In genomic region chr7:74256446-74257408, GRCh38 we compare ENCODE assay signal across 9 cellular contexts. TPM values are rescaled to one million over a fixed set of nuclear protein-coding genes. Genes with fewer than 3 reads are reported as not detected.
DNase-seq lines count a peak whose midpoint lies in the region; ATAC-seq and TF ChIP-seq lines count a peak whose summit lies in the region.
"Had no signal": no experiment of that assay in that cellular context is flagged by ENCODE, and none has a peak within 500 bp of the region (broad histone marks: within the 10 kb centered on the region; RNA-seq: fewer than 3 reads in every experiment).

No MANE protein-coding gene starts in this region.

- peak overlapping the region; percentile 94 for H3K4me2 ChIP-seq in osteoblast (ENCODE audit: insufficient read depth, low read length)

- no peaks in the 10 kb centered on the region for H3K27me3 Mint-ChIP-seq in CD4-positive, alpha-beta memory T cell

- H3K4me3 Mint-ChIP-seq in CD4-positive, alpha-beta memory T cell: peak overlapping the region in 7 of 8 donors; percentile 29 to 67 (median 51)

- H3K4me1 ChIP-seq in CD4-positive, alpha-beta memory T cell (ENCODE audit: insufficient read depth, low read length): peaks cover 22% of the 10 kb centered on the region
- H3K4me1 ChIP-seq in osteoblast (ENCODE audit: insufficient read depth, low read length): peaks cover 29% of the 10 kb centered on the region

- peak overlapping the region; percentile 51 for H2AFZ ChIP-seq in osteoblast (ENCODE audit: low read length)

- H4K20me1 ChIP-seq in osteoblast (ENCODE audit: insufficient read depth, low read length): no peaks in the 10 kb centered on the region

- CTCF ChIA-PET in CD4-positive, alpha-beta memory T cell (lab: Charles Lee; ENCODE audit: partially characterized antibody): interaction anchor here (1.0 kb wide), 1 partner anchor 51 kb away, joined by 3 read pairs; no protein-coding TSS in a partner anchor

- no peak for TF ChIP-seq CTCF in osteoblast (IDR thresholded peaks at IDR 0.05; ENCODE audit: extremely low read depth, low read depth, low read length)
- no peak for TF ChIP-seq CTCF in GM10266 (IDR thresholded peaks at IDR 0.05; ENCODE audit: control insufficient read depth, insufficient read depth, low read depth, missing control alignments)

- H3K27ac Mint-ChIP-seq in CD4-positive, alpha-beta memory T cell: peak overlapping the region; percentile 25 to 95 (median 61)

- H3K79me2 ChIP-seq in osteoblast (ENCODE audit: insufficient read depth, low read length): peaks cover 19% of the 10 kb centered on the region

- no peak for DNase-seq in CD4-positive, alpha-beta memory T cell
- peak; percentile 9 for DNase-seq in NAMALWA (ENCODE audit: low spot score)
- peak; percentile 95 for DNase-seq in osteoblast (ENCODE audit: insufficient read length, low spot score, missing footprints)
- DNase-seq in GM10266 (ENCODE audit: extremely low spot score): no peak
- no peak for DNase-seq in activated CD4-positive, alpha-beta T cell treated with anti-CD3 and anti-CD28 coated beads for 48 hours

- no peak overlapping the region for H3K4me3 ChIP-seq in CD4-positive, alpha-beta memory T cell (ENCODE audit: low read length in 2 of 2)
- peak overlapping the region; percentile 44 for H3K4me3 ChIP-seq in osteoblast (ENCODE audit: insufficient read depth, low read length)

- no peak overlapping the region for H3K27ac ChIP-seq in CD4-positive, alpha-beta memory T cell (ENCODE audit: low read depth, low read length)
- H3K27ac ChIP-seq in cingulate gyrus (ENCODE audit: low read depth, low read length) (peak overlapping the region; percentile 2), osteoblast (ENCODE audit: low read depth, low read length) (peak overlapping the region; percentile 98)
- H3K27ac ChIP-seq: HL-60 had no signal

- H3K27me3 ChIP-seq in CD4-positive, alpha-beta memory T cell (ENCODE audit: insufficient read depth, low read length): no peaks in the 10 kb centered on the region
- H3K27me3 ChIP-seq in osteoblast (ENCODE audit: insufficient read depth, low read length): no peaks in the 10 kb centered on the region

- intact Hi-C loops in CD4-positive, alpha-beta memory T cell (cut with micrococcal nuclease): no loop called here

- H3K4me1 Mint-ChIP-seq in CD4-positive, alpha-beta memory T cell: peaks cover 11 to 31% (median 19%) of the 10 kb centered on the region in 4 donors

- ATAC-seq in HG02678 (IDR thresholded peaks at IDR 0.05; ENCODE audit: unreplicated experiment) (no peak), GM19324 (IDR thresholded peaks at IDR 0.05; ENCODE audit: low FRiP score, unreplicated experiment) (no peak)

- no peaks in the 10 kb centered on the region for H3K9me3 Mint-ChIP-seq in CD4-positive, alpha-beta memory T cell

- POLR2A ChIA-PET in CD4-positive, alpha-beta memory T cell (lab: Charles Lee; ENCODE audit: partially characterized antibody): interaction anchor here (0.6 kb wide), 1 partner anchor 1635 kb away, joined by 4 read pairs; no protein-coding TSS in a partner anchor

- H3K36me3 Mint-ChIP-seq in CD4-positive, alpha-beta memory T cell: peaks cover 4 to 10% of the 10 kb centered on the region in 2 donors

- H3K36me3 ChIP-seq in CD4-positive, alpha-beta memory T cell (ENCODE audit: insufficient read depth, low read length): no peaks in the 10 kb centered on the region
- H3K36me3 ChIP-seq in osteoblast (ENCODE audit: insufficient read depth, low read length): no peaks in the 10 kb centered on the region

- H3K9me3 ChIP-seq in CD4-positive, alpha-beta memory T cell (ENCODE audit: control insufficient read depth in 1 of 2, low read length in 2 of 2): no peaks in the 10 kb centered on the region
- H3K9me3 ChIP-seq in osteoblast (ENCODE audit: low read depth, low read length): no peaks in the 10 kb centered on the region

RNA-seq across cellular contexts. Expression of gene RFC2, which starts 2.5 kb away (rescaled TPM):
- total RNA-seq in CD4-positive, alpha-beta memory T cell: 10 to 100 TPM; 15.7 to 17.7 TPM
- polyA plus RNA-seq in CD4-positive, alpha-beta memory T cell: 10 to 100 TPM; 20.7 to 32.3 TPM
- total RNA-seq in osteoblast: 12.3 and 13.0 TPM in 2 replicates

RNA-seq across cellular contexts. Expression of gene CLIP2, which starts 32.5 kb away (rescaled TPM):
- total RNA-seq in CD4-positive, alpha-beta memory T cell: 1 to 10 TPM; 3.0 to 5.7 TPM
- polyA plus RNA-seq in CD4-positive, alpha-beta memory T cell: under 1 TPM; 0.15 to 0.36 TPM
- total RNA-seq in osteoblast: 58.3 and 70.9 TPM in 2 replicates

RNA-seq across cellular contexts. Expression of gene LAT2, which starts 46.9 kb away (rescaled TPM):
- total RNA-seq in CD4-positive, alpha-beta memory T cell: 1 to 10 TPM; 2.7 to 2.8 TPM
- polyA plus RNA-seq in CD4-positive, alpha-beta memory T cell: 1 to 10 TPM; 1.6 to 3.6 TPM
- total RNA-seq in osteoblast: 0.29 and 0.36 TPM in 2 replicates

Comparison
In these comparisons a context has a peak if more than half of its experiments do, and no peak if none do; other contexts are left out.
1. DNase-seq: peak in NAMALWA (single experiment) and osteoblast (single experiment); none in CD4-positive, alpha-beta memory T cell (0 of 5), GM10266 (single experiment) and activated CD4-positive, alpha-beta T cell treated with anti-CD3 and anti-CD28 coated beads for 48 hours (single experiment).